8 cellular contexts compared by ENCODE assay signal in the genomic region with DNA sequence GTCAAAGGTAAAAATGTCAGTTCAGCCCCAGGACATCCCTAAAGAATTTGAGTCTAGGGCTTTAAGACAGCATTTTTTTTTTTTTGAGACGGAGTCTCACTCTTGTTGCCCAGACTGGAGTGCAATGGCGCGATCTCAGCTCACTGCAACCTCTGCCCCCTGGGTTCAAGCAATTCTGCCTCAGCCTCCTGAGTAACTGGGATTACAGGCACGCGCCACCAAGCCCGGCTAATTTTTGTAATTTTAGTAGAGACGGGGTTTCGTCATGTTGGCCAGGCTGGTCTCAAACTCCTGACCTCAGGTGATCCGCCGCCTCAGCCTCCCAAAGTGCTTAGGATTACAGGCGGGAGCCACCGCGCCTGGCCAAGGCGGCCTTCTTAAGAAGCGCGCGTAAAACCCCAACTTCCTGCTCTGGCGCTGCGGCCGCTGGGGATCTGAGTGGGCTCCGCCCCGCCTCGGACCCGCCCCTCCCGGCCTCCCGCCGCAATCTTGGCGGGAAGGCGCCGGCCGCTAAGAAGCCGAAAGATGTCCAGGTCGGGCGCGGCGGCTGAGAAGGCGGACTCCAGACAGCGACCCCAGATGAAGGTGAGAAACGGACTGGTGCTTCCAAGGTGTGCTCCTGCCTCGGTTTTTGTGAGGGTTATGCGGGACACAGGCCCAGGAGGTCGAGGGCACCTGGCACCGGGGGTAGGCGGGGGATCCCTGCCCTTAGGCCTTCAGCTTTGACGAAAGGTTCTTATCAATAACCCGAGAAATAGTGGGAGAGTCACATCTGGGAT. TPM values are rescaled to one million over a fixed set of nuclear protein-coding genes. Genes with fewer than 3 reads are reported as not detected.
DNase-seq lines count a peak whose midpoint lies in the region; ATAC-seq, FAIRE-seq and TF ChIP-seq lines count a peak whose summit lies in the region.
"Not testable (repeated sequence)": the region's sequence is repeated elsewhere in the genome, so short reads cannot be mapped to it uniquely, and the experiment has no call there.

WDR76 (plus strand) TSS at position 495 of the 779 bp plus-strand sequence; CDS start at position 526, 31 bp downstream.

- H3K27ac Mint-ChIP-seq in progenitor cell of endocrine pancreas = peak within 1 kb of the TSS; percentile 91

- peak; percentile 67 for DNase-seq in GM12891 (ENCODE audit: insufficient read length, low spot score)
- peak; percentile 80 to 88 for DNase-seq in NCI-H2081 (lab: John Stamatoyannopoulos, UW)
- DNase-seq in T-helper 22 cell (ENCODE audit: low read depth) = peak; percentile 63
- peak in 39 of 58 donors; percentile 1 to 51 (median 15) for DNase-seq in anterior cingulate cortex (lab: John Stamatoyannopoulos, UW)
- DNase-seq in right atrium auricular region (ENCODE audit: low spot score) = peak; percentile 85
- peak; percentile 48 for DNase-seq in progenitor cell of endocrine pancreas (ENCODE audit: low spot score, unreplicated experiment)
- DNase-seq in transverse colon = peak; percentile 90

- not testable (repeated sequence) for H3K4me1 Mint-ChIP-seq in progenitor cell of endocrine pancreas (ENCODE audit: low read depth)

- H3K27me3 ChIP-seq in right atrium auricular region, transverse colon: not testable (repeated sequence)

- not testable (repeated sequence) for H3K27me3 Mint-ChIP-seq in progenitor cell of endocrine pancreas

- not testable (repeated sequence) for H3K9me3 ChIP-seq in right atrium auricular region, transverse colon

- intact Hi-C loops in transverse colon (cut with DNase I; ENCODE audit: low total_unique reads) = not testable (repeated sequence)

- not testable (repeated sequence) for TF ChIP-seq CTCF in right atrium auricular region (IDR thresholded peaks at IDR 0.05); progenitor cell of endocrine pancreas (IDR thresholded peaks at IDR 0.05; ENCODE audit: unreplicated experiment); transverse colon (IDR thresholded peaks at IDR 0.05)

- not testable (repeated sequence) for H3K9me3 Mint-ChIP-seq in progenitor cell of endocrine pancreas (ENCODE audit: low read depth)

- H3K4me1 ChIP-seq in right atrium auricular region = peaks cover 0 to 44% of the 10 kb centered on the region in 2 donors
- peaks cover 7 to 49% (median 27%) of the 10 kb centered on the region in 4 donors for H3K4me1 ChIP-seq in transverse colon

- H3K36me3 ChIP-seq in right atrium auricular region, transverse colon: not testable (repeated sequence)

- peak; percentile 38 for FAIRE-seq in GM12891 (lab: Jason Lieb, UNC)

- H3K4me3 Mint-ChIP-seq in progenitor cell of endocrine pancreas (ENCODE audit: low read depth) = peak within 1 kb of the TSS; percentile 77

- peak within 1 kb of the TSS; percentile 45 to 61 for H3K4me3 ChIP-seq in right atrium auricular region
- peak within 1 kb of the TSS; percentile 27 to 56 (median 40) for H3K4me3 ChIP-seq in transverse colon

- TF ChIP-seq EP300 in transverse colon (IDR thresholded peaks at IDR 0.05; ENCODE audit: low read depth) = not testable (repeated sequence)

- in situ Hi-C loops in transverse colon (cut with MboI; ENCODE audit: low pct_ligation_motif_present in 1 of 4, low pct_unique_long_range_greater_than_20kb in 1 of 4, low sequenced_read_pairs in 3 of 4) = not testable (repeated sequence)

- 0 to 4% methylated on average over 1 to 32 of the region's 46 CpGs for WGBS in transverse colon (ENCODE audit: low coverage in 1 of 2), 2 donors

- not testable (repeated sequence) for H3K36me3 Mint-ChIP-seq in progenitor cell of endocrine pancreas (ENCODE audit: insufficient read depth)

- TF ChIP-seq POLR2A in GM12891 (IDR thresholded peaks at IDR 0.05; ENCODE audit: low read depth, low read length) = 0 out of 2 replicates have a peak, but pooled peaks have one; percentile 38
- not testable (repeated sequence) for TF ChIP-seq POLR2A in transverse colon (IDR thresholded peaks at IDR 0.05)

- peak; percentile 61 for ATAC-seq in HG02981 (IDR thresholded peaks at IDR 0.05; ENCODE audit: unreplicated experiment)

- H3K27ac ChIP-seq in right atrium auricular region = peak within 1 kb of the TSS; percentile 55 to 74
- H3K27ac ChIP-seq in transverse colon = peak within 1 kb of the TSS; percentile 73 to 84 (median 78)

TF ChIP-seq in GM12891, 5 proteins besides CTCF, POLR2A, EP300 and RAD21:
- TF ChIP-seq TAF1 (IDR thresholded peaks at IDR 0.05; ENCODE audit: low read depth, low read length) = 0 out of 2 replicates have a peak, but pooled peaks have one; percentile 12

RNA-seq across cellular contexts. Expression of gene WDR76, which starts in this region (rescaled TPM):
- 14.1 TPM for polyA plus RNA-seq in GM12891 (2012; ENCODE audit: low read depth, missing spikeins)
- total RNA-seq in right atrium auricular region = 1 to 10 TPM; 1.7 to 3.7 TPM
- total RNA-seq in progenitor cell of endocrine pancreas = 11.2 and 11.3 TPM in 2 replicates
- total RNA-seq in transverse colon = 1 to 10 TPM in 2 of 4 donors, under 1 TPM in 1, not detected in 1; 0.20 to 4.8 (median 2.7) TPM

Comparison
In these comparisons a context has a peak if more than half of its experiments do, and no peak if none do; other contexts are left out.
1. Peak in every context shown above with its lines: DNase-seq, ATAC-seq, H3K4me3 ChIP-seq and H3K27ac ChIP-seq.
2. DNase-seq: peak in every context shown above with its lines; median percentile 90 in transverse colon; 85 in right atrium auricular region; 84 in NCI-H2081; 67 in GM12891; 63 in T-helper 22 cell; 48 in progenitor cell of endocrine pancreas; 15 in anterior cingulate cortex.